In genomic region chr10:117964528-117964927, GRCh38 we compare ENCODE assay signal across 18 cellular contexts.
"Had no signal": no experiment of that assay in that cellular context is flagged by ENCODE, and none has a peak within 500 bp of the region (broad histone marks: within the 10 kb centered on the region; RNA-seq: fewer than 3 reads in every experiment).

No MANE protein-coding gene starts in this region.

- H3K36me3 ChIP-seq: breast epithelium had no signal

- H3K9me3 ChIP-seq: breast epithelium had no signal

- ATAC-seq: activated T-cell treated with anti-CD3 and anti-CD28 coated beads, Interleukin-2, amount 50 U/mL, for 4 hours; T-helper 17 cell had no signal

- H3K4me3 ChIP-seq: breast epithelium, PC-9 had no signal

- DNase-seq: activated CD4-positive, alpha-beta memory T cell treated with anti-CD3 and anti-CD28 coated beads for 36 hours; activated CD4-positive, alpha-beta T cell treated with anti-CD3 and anti-CD28 coated beads, Interleukin-2, amount 10 ng/mL, durations not matched to agents 7 days and 5 days; activated CD4-positive, CD25-positive, alpha-beta regulatory T cell; activated CD8-positive, alpha-beta memory T cell treated with anti-CD3 and anti-CD28 coated beads for 24 hours; activated gamma-delta T cell; activated naive CD4-positive, alpha-beta T cell treated with anti-CD3 and anti-CD28 coated beads for 36 hours; activated T-cell treated with anti-CD3 and anti-CD28 coated beads, Interleukin-2, amount 50 U/mL, for 4 hours; caudate nucleus; MM.1S; NCI-H1694 treated with DMSO at 0.1 percent for 48 hours; NCI-H2029 treated with DMSO at 0.1 percent for 48 hours; NCI-H526 treated with DMSO at 0.1 percent for 48 hours; PC-9; SIG-M5; T-helper 17 cell; T-helper 9 cell had no signal

- H3K4me1 ChIP-seq: breast epithelium had no signal

- H3K27me3 ChIP-seq: breast epithelium had no signal

- H3K27ac ChIP-seq: breast epithelium, KMS-11, PC-9 had no signal
